29 cellular contexts compared by ENCODE assay signal in the genomic region with DNA sequence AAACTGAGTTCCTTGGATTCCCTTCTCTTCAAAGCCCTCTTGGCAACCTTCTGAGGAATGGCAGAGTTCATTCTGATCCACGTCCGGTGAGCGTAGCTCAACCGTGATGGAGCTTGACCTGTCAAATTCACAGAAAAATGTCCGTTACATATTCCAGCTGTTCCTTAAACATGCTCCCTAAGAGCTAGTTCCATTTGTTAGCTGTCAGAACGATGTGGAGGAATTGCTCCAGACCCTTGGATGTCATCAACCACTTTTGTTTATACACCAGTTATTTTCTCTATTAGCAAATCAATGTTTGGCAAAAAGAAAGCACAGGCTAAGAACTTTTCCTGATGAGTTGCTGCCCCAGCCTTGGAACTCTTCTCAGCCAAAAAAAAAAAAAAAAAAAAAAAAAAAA. TPM values are rescaled to one million over a fixed set of nuclear protein-coding genes. Genes with fewer than 3 reads are reported as not detected.
"Had no signal": no experiment of that assay in that cellular context is flagged by ENCODE, and none has a peak within 500 bp of the region (broad histone marks: within the 10 kb centered on the region; RNA-seq: fewer than 3 reads in every experiment).

No MANE protein-coding gene starts in this region.

- H3K27me3 ChIP-seq: foreskin keratinocyte, neural progenitor cell, testis, transverse colon had no signal

- H3K9me3 ChIP-seq: testis, transverse colon had no signal

- ATAC-seq: activated naive CD4-positive, alpha-beta T cell treated with anti-CD3 and anti-CD28 coated beads, Interleukin-2, amount 50 U/mL, for 72 hours; effector memory CD8-positive, alpha-beta T cell; esophagus mucosa; foreskin keratinocyte; left colon; naive thymus-derived CD8-positive, alpha-beta T cell; right cardiac atrium; SK-N-SH treated with all-trans-retinoic acid at 6 μM for 48 hours; stimulated activated naive CD8-positive, alpha-beta T cell treated with anti-CD3 and anti-CD28 coated beads, Interleukin-15, Interleukin-2, amounts not matched to agents 100 U/mL and 50 U/mL, for 24 hours; T-helper 17 cell had no signal

- H3K4me3 ChIP-seq: neural progenitor cell, testis, transverse colon had no signal

- H3K27ac ChIP-seq: foreskin keratinocyte, neural progenitor cell, testis, transverse colon had no signal

- H3K9ac ChIP-seq: neural progenitor cell had no signal

- H2AFZ ChIP-seq: neural progenitor cell had no signal

- H3K36me3 ChIP-seq: neural progenitor cell, transverse colon had no signal

- H3K4me1 ChIP-seq: foreskin keratinocyte, neural progenitor cell, testis, transverse colon had no signal

- DNase-seq: activated CD4-positive, alpha-beta memory T cell treated with anti-CD3 and anti-CD28 coated beads, Interleukin-2, amount 10 ng/mL, durations not matched to agents 7 days and 5 days; activated CD4-positive, alpha-beta T cell treated with anti-CD3 and anti-CD28 coated beads for 1 hour; activated CD4-positive, alpha-beta T cell treated with anti-CD3 and anti-CD28 coated beads, Interleukin-2, amount 10 ng/mL, durations not matched to agents 7 days and 5 days; activated naive CD4-positive, alpha-beta T cell; activated T-cell treated with anti-CD3 and anti-CD28 coated beads, Interleukin-2, amount 50 U/mL, for 48 hours; aorta; cortex of kidney; effector memory CD8-positive, alpha-beta T cell; foreskin keratinocyte; islet precursor cell; left colon; midbrain; naive thymus-derived CD8-positive, alpha-beta T cell; occipital lobe; posterior cingulate gyrus; right cardiac atrium; stimulated activated CD4-positive, alpha-beta T cell treated with anti-CD3 and anti-CD28 coated beads, Interleukin-2, amount 100 ng/mL, for 48 hours; stimulated activated naive CD8-positive, alpha-beta T cell treated with anti-CD3 and anti-CD28 coated beads, Interleukin-15, Interleukin-2, amounts not matched to agents 100 U/mL and 50 U/mL, for 24 hours; T-helper 17 cell; T1000; testis; transverse colon had no signal

- H3K9me3 Mint-ChIP-seq: activated CD4-positive, alpha-beta memory T cell treated with anti-CD3 and anti-CD28 coated beads, Interleukin-2, amount 10 ng/mL, durations not matched to agents 7 days and 5 days; activated CD4-positive, alpha-beta T cell treated with anti-CD3 and anti-CD28 coated beads, Interleukin-2, amount 10 ng/mL, durations not matched to agents 7 days and 5 days; activated naive CD4-positive, alpha-beta T cell treated with anti-CD3 and anti-CD28 coated beads, Interleukin-2, amount 50 U/mL, for 72 hours; activated T-helper 2 cell treated with anti-CD3 and anti-CD28 coated beads, Interferon-gamma antibody, Interleukin-2, Interleukin-4, amounts not matched to agents 10 μg/mL and 5 μg/mL and 100 μg/mL, durations not matched to agents 14 hours and 24 hours and 36 hours; brain; effector memory CD8-positive, alpha-beta T cell; naive thymus-derived CD8-positive, alpha-beta T cell had no signal

- H3K4me1 Mint-ChIP-seq: activated CD4-positive, alpha-beta memory T cell treated with anti-CD3 and anti-CD28 coated beads, Interleukin-2, amount 10 ng/mL, durations not matched to agents 7 days and 5 days; activated CD4-positive, alpha-beta T cell treated with anti-CD3 and anti-CD28 coated beads, Interleukin-2, amount 10 ng/mL, durations not matched to agents 7 days and 5 days; naive thymus-derived CD8-positive, alpha-beta T cell; T-helper 17 cell had no signal

- H3K4me3 Mint-ChIP-seq: activated CD4-positive, alpha-beta memory T cell treated with anti-CD3 and anti-CD28 coated beads, Interleukin-2, amount 10 ng/mL, durations not matched to agents 7 days and 5 days; activated CD4-positive, alpha-beta T cell treated with anti-CD3 and anti-CD28 coated beads, Interleukin-2, amount 10 ng/mL, durations not matched to agents 7 days and 5 days; brain; effector memory CD8-positive, alpha-beta T cell; naive thymus-derived CD8-positive, alpha-beta T cell; neural progenitor cell; T-helper 17 cell had no signal

- FAIRE-seq: urothelium cell line had no signal

- H3K4me2 ChIP-seq: neural progenitor cell had no signal

- H3K27me3 Mint-ChIP-seq: activated CD4-positive, alpha-beta T cell treated with anti-CD3 and anti-CD28 coated beads, Interleukin-2, amount 10 ng/mL, durations not matched to agents 7 days and 5 days; T-helper 17 cell had no signal

- H3K36me3 Mint-ChIP-seq: activated naive CD4-positive, alpha-beta T cell treated with anti-CD3 and anti-CD28 coated beads, Interleukin-2, amount 50 U/mL, for 72 hours; brain; naive thymus-derived CD8-positive, alpha-beta T cell had no signal

- H3K27ac Mint-ChIP-seq: activated CD4-positive, alpha-beta memory T cell treated with anti-CD3 and anti-CD28 coated beads, Interleukin-2, amount 10 ng/mL, durations not matched to agents 7 days and 5 days; activated CD4-positive, alpha-beta T cell treated with anti-CD3 and anti-CD28 coated beads, Interleukin-2, amount 10 ng/mL, durations not matched to agents 7 days and 5 days; activated naive CD4-positive, alpha-beta T cell treated with anti-CD3 and anti-CD28 coated beads, Interleukin-2, amount 50 U/mL, for 72 hours; activated T-helper 2 cell treated with anti-CD3 and anti-CD28 coated beads, Interferon-gamma antibody, Interleukin-2, Interleukin-4, amounts not matched to agents 10 μg/mL and 5 μg/mL and 100 μg/mL, durations not matched to agents 14 hours and 24 hours and 36 hours; brain; effector memory CD8-positive, alpha-beta T cell; naive thymus-derived CD8-positive, alpha-beta T cell; neural progenitor cell; T-helper 17 cell had no signal

RNA-seq across cellular contexts. Expression of a gene that starts 50.2 kb away (rescaled TPM):
- total RNA-seq: naive thymus-derived CD8-positive, alpha-beta T cell had no signal
